In genomic region chr22:21014202-21015050, GRCh38 we compare ENCODE assay signal across 9 cellular contexts. TPM values are rescaled to one million over a fixed set of nuclear protein-coding genes. Genes with fewer than 3 reads are reported as not detected.
DNase-seq lines count a peak whose midpoint lies in the region; ATAC-seq and TF ChIP-seq lines count a peak whose summit lies in the region.
"Had no signal": no experiment of that assay in that cellular context is flagged by ENCODE, and none has a peak within 500 bp of the region (broad histone marks: within the 10 kb centered on the region; RNA-seq: fewer than 3 reads in every experiment).

No MANE protein-coding gene starts in this region.

- no peaks in the 10 kb centered on the region for H3K9me2 ChIP-seq in neural cell (ENCODE audit: insufficient read depth, low read length)

- H3K4me3 Mint-ChIP-seq in stimulated activated naive CD8-positive, alpha-beta T cell treated with anti-CD3 and anti-CD28 coated beads, Interleukin-15, Interleukin-2, amounts not matched to agents 100 ng/mL and 50 ng/mL, for 24 hours, result peak overlapping the region; percentile 83

- H3K9me3 ChIP-seq in RWPE2 (ENCODE audit: severe bottlenecking) (no peaks in the 10 kb centered on the region), neural cell (ENCODE audit: low read length) (no peaks in the 10 kb centered on the region)

- peak; percentile 37 for TF ChIP-seq RAD21 in neural cell (conservative IDR thresholded peaks at IDR 0.05)

- DNase-seq in DMS 273 (lab: John Stamatoyannopoulos, UW; ENCODE audit: unreplicated experiment) (peak; percentile 98), LNCaP clone FGC (ENCODE audit: low read depth) (no peak), RWPE2 (ENCODE audit: low spot score) (peak; percentile 87), activated gamma-delta T cell (lab: John Stamatoyannopoulos, UW) (peak; percentile 87), fibroblast of villous mesenchyme (ENCODE audit: low read depth) (peak; percentile 94)

- H3K4me2 ChIP-seq in neural cell (ENCODE audit: low read length), result peak overlapping the region; percentile 92

- H3K27me3 Mint-ChIP-seq in stimulated activated naive CD8-positive, alpha-beta T cell treated with anti-CD3 and anti-CD28 coated beads, Interleukin-15, Interleukin-2, amounts not matched to agents 100 ng/mL and 50 ng/mL, for 24 hours, result no peaks in the 10 kb centered on the region

- peaks cover 22% of the 10 kb centered on the region for H3K79me2 ChIP-seq in neural cell (replicated peaks; ENCODE audit: insufficient read depth, low read length)

- ATAC-seq in GM21717 (IDR thresholded peaks at IDR 0.05; ENCODE audit: unreplicated experiment) (peak; percentile 72), RWPE2 (ENCODE audit: low read depth) (peak; percentile 86)

- H3K9me3 Mint-ChIP-seq in stimulated activated naive CD8-positive, alpha-beta T cell treated with anti-CD3 and anti-CD28 coated beads, Interleukin-15, Interleukin-2, amounts not matched to agents 100 ng/mL and 50 ng/mL, for 24 hours, result no peaks in the 10 kb centered on the region

- no peaks in the 10 kb centered on the region for H4K20me1 ChIP-seq in neural cell (ENCODE audit: insufficient read depth)

- H3K27me3 ChIP-seq in RWPE2 (ENCODE audit: insufficient read depth, poor library complexity, severe bottlenecking) (no peaks in the 10 kb centered on the region), neural cell (ENCODE audit: insufficient read depth, low read depth, low read length) (no peaks in the 10 kb centered on the region)

- peak overlapping the region; percentile 84 for H3K9ac ChIP-seq in neural cell (ENCODE audit: low read length)

- peaks cover 22% of the 10 kb centered on the region for H3K4me1 Mint-ChIP-seq in stimulated activated naive CD8-positive, alpha-beta T cell treated with anti-CD3 and anti-CD28 coated beads, Interleukin-15, Interleukin-2, amounts not matched to agents 100 ng/mL and 50 ng/mL, for 24 hours (ENCODE audit: low read depth)

- TF ChIP-seq CTCF in LNCaP clone FGC (IDR thresholded peaks at IDR 0.05; ENCODE audit: control insufficient read depth, extremely low read depth, insufficient read depth) (no peak), RWPE2 (IDR thresholded peaks at IDR 0.05; ENCODE audit: poor library complexity, severe bottlenecking) (no peak), fibroblast of villous mesenchyme (IDR thresholded peaks at IDR 0.05; ENCODE audit: insufficient read depth, low read depth, low read length) (no peak), neural cell (IDR thresholded peaks at IDR 0.05; ENCODE audit: poor library complexity, severe bottlenecking) (no peak)

- peak overlapping the region; percentile 35 for H2AFZ ChIP-seq in neural cell (ENCODE audit: low read depth, low read length)

- H3K36me3 ChIP-seq in RWPE2 (ENCODE audit: low read depth) (no peaks in the 10 kb centered on the region), neural cell (ENCODE audit: insufficient read depth, low read length) (no peaks in the 10 kb centered on the region)

- H3K4me3 ChIP-seq in LNCaP clone FGC (ENCODE audit: low read depth, low read length) (peak overlapping the region; percentile 4; the same call in 1 of the 2 replicates), RWPE2 (ENCODE audit: severe bottlenecking) (peak overlapping the region; percentile 35), fibroblast of villous mesenchyme (ENCODE audit: low read depth, low read length) (peak overlapping the region; percentile 66), neural cell (ENCODE audit: low read length) (peak overlapping the region; percentile 80)

- H3K27ac ChIP-seq in RWPE2 (ENCODE audit: poor library complexity, severe bottlenecking) (peak overlapping the region; percentile 41), neural cell (ENCODE audit: low read length) (peak overlapping the region; percentile 92)

- no peaks in the 10 kb centered on the region for H3K36me3 Mint-ChIP-seq in stimulated activated naive CD8-positive, alpha-beta T cell treated with anti-CD3 and anti-CD28 coated beads, Interleukin-15, Interleukin-2, amounts not matched to agents 100 ng/mL and 50 ng/mL, for 24 hours (ENCODE audit: low read depth)

- peak overlapping the region; percentile 80 for H3K27ac Mint-ChIP-seq in stimulated activated naive CD8-positive, alpha-beta T cell treated with anti-CD3 and anti-CD28 coated beads, Interleukin-15, Interleukin-2, amounts not matched to agents 100 ng/mL and 50 ng/mL, for 24 hours

- H3K4me1 ChIP-seq in RWPE2 (ENCODE audit: insufficient read depth, poor library complexity, severe bottlenecking), result peaks cover 6% of the 10 kb centered on the region

- TF ChIP-seq EP300 in neural cell (conservative IDR thresholded peaks at IDR 0.05; ENCODE audit: poor library complexity, severe bottlenecking), result peak; percentile 81

- H3F3A ChIP-seq in neural cell (ENCODE audit: insufficient read depth, low read length, poor library complexity, severe bottlenecking), result peaks cover 3% of the 10 kb centered on the region

TF ChIP-seq in neural cell, 6 proteins besides CTCF, POLR2A, EP300 and RAD21:
- peak; percentile 47 for TF ChIP-seq REST (IDR thresholded peaks at IDR 0.05; ENCODE audit: borderline replicate concordance)
- no peak for TF ChIP-seq EZH2 (IDR thresholded peaks at IDR 0.05; ENCODE audit: borderline replicate concordance, insufficient read depth, low read length, poor library complexity, severe bottlenecking)
- TF ChIP-seq TAF1 (IDR thresholded peaks at IDR 0.05; ENCODE audit: low read depth), result no peak
- TF ChIP-seq POLR2AphosphoS5 (IDR thresholded peaks at IDR 0.05), result peak; percentile 83
- TF ChIP-seq MXI1 (conservative IDR thresholded peaks at IDR 0.05; ENCODE audit: poor library complexity, severe bottlenecking), result peak; percentile 96
- TF ChIP-seq SMC3 (conservative IDR thresholded peaks at IDR 0.05; ENCODE audit: poor library complexity), result no peak

RNA-seq across cellular contexts. Expression of gene P2RX6, which starts 0.5 kb away (rescaled TPM):
- total RNA-seq in fibroblast of villous mesenchyme, result 1.3 and 3.5 TPM in 2 replicates
- 0.17 and 0.48 TPM in 2 replicates for polyA plus RNA-seq in neural cell
- polyA minus RNA-seq in neural cell, result not detected in 2 replicates

RNA-seq across cellular contexts. Expression of gene THAP7, which starts 12.5 kb away (rescaled TPM):
- total RNA-seq in fibroblast of villous mesenchyme, result 21.6 and 22.9 TPM in 2 replicates
- 28.7 and 47.4 TPM in 2 replicates for polyA plus RNA-seq in neural cell
- polyA minus RNA-seq in neural cell, result 27.8 and 36.8 TPM in 2 replicates

RNA-seq across cellular contexts. Expression of gene SLC7A4, which starts 17.9 kb away (rescaled TPM):
- 0.32 and 2.2 TPM in 2 replicates for total RNA-seq in fibroblast of villous mesenchyme
- not detected in 2 replicates for polyA plus RNA-seq in neural cell
- 0.35 TPM in 1 of 2 replicates, not detected in the other for polyA minus RNA-seq in neural cell

RNA-seq across cellular contexts. Expression of gene LRRC74B, which starts 31.3 kb away (rescaled TPM):
- total RNA-seq in fibroblast of villous mesenchyme, result not detected in 2 replicates
- polyA plus RNA-seq in neural cell, result not detected in 2 replicates
- polyA minus RNA-seq in neural cell, result not detected in 2 replicates
- total RNA-seq: subcutaneous adipose tissue had no signal

RNA-seq across cellular contexts. Expression of gene LZTR1, which starts 32.3 kb away (rescaled TPM):
- 55.1 and 60.9 TPM in 2 replicates for total RNA-seq in fibroblast of villous mesenchyme
- polyA plus RNA-seq in neural cell, result 114 and 122 TPM in 2 replicates
- polyA minus RNA-seq in neural cell, result 47.1 and 55.8 TPM in 2 replicates

Comparison
In these comparisons a context has a peak if more than half of its experiments do, and no peak if none do; other contexts are left out.
1. H3K4me3 ChIP-seq: peak in every context shown above with its lines; median percentile 80 in neural cell; 66 in fibroblast of villous mesenchyme; 35 in RWPE2; 4 in LNCaP clone FGC.